In genomic region chr12:2283480-2283879, GRCh38 we compare ENCODE assay signal across 17 cellular contexts.
DNase-seq lines count a peak whose midpoint lies in the region; ATAC-seq and TF ChIP-seq lines count a peak whose summit lies in the region.
"Had no signal": no experiment of that assay in that cellular context is flagged by ENCODE, and none has a peak within 500 bp of the region (broad histone marks: within the 10 kb centered on the region; RNA-seq: fewer than 3 reads in every experiment).

No MANE protein-coding gene starts in this region.

- H3K36me3 ChIP-seq in SK-N-SH (replicated peaks in 1 of 2; ENCODE audit: control insufficient read depth in 1 of 2, insufficient read depth in 2 of 2, low read length in 1 of 2) (no peaks in the 10 kb centered on the region), osteoblast (ENCODE audit: insufficient read depth, low read length) (no peaks in the 10 kb centered on the region), upper lobe of left lung (no peaks in the 10 kb centered on the region)
- H3K36me3 ChIP-seq: ovary had no signal

- no peak for TF ChIP-seq EP300 in SK-N-SH (IDR thresholded peaks at IDR 0.05; ENCODE audit: borderline replicate concordance in 1 of 2, low read depth in 1 of 2, low read length in 1 of 2)
- no peak for TF ChIP-seq EP300 in upper lobe of left lung (IDR thresholded peaks at IDR 0.05)

- H3K4me3 ChIP-seq in SK-N-SH (ENCODE audit: low read depth in 2 of 2, low read length in 1 of 2) (no peak overlapping the region), coronary artery (peak overlapping the region; percentile 31), osteoblast (ENCODE audit: insufficient read depth, low read length) (peak overlapping the region; percentile 54), upper lobe of left lung (no peak overlapping the region)
- H3K4me3 ChIP-seq: K562, ovary had no signal

- H3F3A ChIP-seq in SK-N-SH (replicated peaks; ENCODE audit: insufficient read depth): peaks cover 12% of the 10 kb centered on the region

- peaks cover 11% of the 10 kb centered on the region for H3K9me3 Mint-ChIP-seq in activated naive CD4-positive, alpha-beta T cell treated with anti-CD3 and anti-CD28 coated beads for 36 hours
- H3K9me3 Mint-ChIP-seq: CD4-positive, alpha-beta T cell had no signal

- no peaks in the 10 kb centered on the region for H3K79me2 ChIP-seq in SK-N-SH (ENCODE audit: insufficient read depth)
- H3K79me2 ChIP-seq in osteoblast (ENCODE audit: insufficient read depth, low read length): peaks cover 28% of the 10 kb centered on the region

- no peak for TF ChIP-seq POLR2A in upper lobe of left lung (IDR thresholded peaks at IDR 0.05)

- DNase-seq in SK-N-SH (no peak), coronary artery (ENCODE audit: low spot score) (no peak), osteoblast (ENCODE audit: insufficient read length, low spot score, missing footprints) (peak; percentile 59), upper lobe of left lung (no peak), NCI-H2107 (lab: John Stamatoyannopoulos, UW) (no peak)
- DNase-seq in activated naive CD4-positive, alpha-beta T cell treated with anti-CD3 and anti-CD28 coated beads for 36 hours: no peak
- DNase-seq: activated CD4-positive, alpha-beta T cell treated with anti-CD3 and anti-CD28 coated beads for 36 hours; activated CD8-positive, alpha-beta memory T cell treated with anti-CD3 and anti-CD28 coated beads, Interleukin-2, amount 50 U/mL, for 48 hours; activated naive CD4-positive, alpha-beta T cell treated with anti-CD3 and anti-CD28 coated beads, Interleukin-2, amount 50 U/mL, for 16 hours; CD4-positive, alpha-beta T cell; effector memory CD8-positive, alpha-beta T cell; ovary had no signal

- H3K9me3 ChIP-seq in SK-N-SH (no peaks in the 10 kb centered on the region), osteoblast (ENCODE audit: low read depth, low read length) (no peaks in the 10 kb centered on the region), upper lobe of left lung (no peaks in the 10 kb centered on the region)
- H3K9me3 ChIP-seq: ovary had no signal

- POLR2A ChIA-PET in SK-N-SH (lab: Yijun Ruan, JAX): no interaction called here

- TF ChIP-seq CTCF in SK-N-SH (IDR thresholded peaks at IDR 0.05): no peak
- no peak for TF ChIP-seq CTCF in coronary artery (IDR thresholded peaks at IDR 0.05)
- no peak for TF ChIP-seq CTCF in osteoblast (IDR thresholded peaks at IDR 0.05; ENCODE audit: extremely low read depth, low read depth, low read length)
- TF ChIP-seq CTCF in upper lobe of left lung (IDR thresholded peaks at IDR 0.05): no peak

- peak overlapping the region; percentile 47; the same call in 1 of the 2 replicates for H3K9ac ChIP-seq in SK-N-SH

- H3K27ac ChIP-seq in SK-N-SH (ENCODE audit: low read depth in 2 of 2, low read length in 1 of 2) (peak overlapping the region; percentile 87 to 99; a peak in 3 of 4 replicates), coronary artery (peak overlapping the region; percentile 48 to 71), osteoblast (ENCODE audit: low read depth, low read length) (peak overlapping the region; percentile 95), upper lobe of left lung (peak overlapping the region; percentile 29 to 57 (median 44))
- H3K27ac ChIP-seq: 22Rv1, ovary had no signal

- peaks cover 22% of the 10 kb centered on the region for H3K27me3 Mint-ChIP-seq in activated naive CD4-positive, alpha-beta T cell treated with anti-CD3 and anti-CD28 coated beads for 36 hours (ENCODE audit: low read depth)

- H3K4me2 ChIP-seq in SK-N-SH (peak overlapping the region; percentile 54; the same call in 1 of the 2 replicates), osteoblast (ENCODE audit: insufficient read depth, low read length) (peak overlapping the region; percentile 78)

- H3K9me2 ChIP-seq in SK-N-SH: no peaks in the 10 kb centered on the region

- H3K27ac Mint-ChIP-seq in activated naive CD4-positive, alpha-beta T cell treated with anti-CD3 and anti-CD28 coated beads for 36 hours: no peak overlapping the region
- H3K27ac Mint-ChIP-seq: activated CD4-positive, alpha-beta T cell treated with anti-CD3 and anti-CD28 coated beads for 36 hours; CD4-positive, alpha-beta T cell; stimulated activated naive CD8-positive, alpha-beta T cell treated with anti-CD3 and anti-CD28 coated beads, Interleukin-15, Interleukin-2, amounts not matched to agents 100 ng/mL and 50 ng/mL, for 24 hours had no signal

- H2AFZ ChIP-seq in SK-N-SH (ENCODE audit: low read depth) (peak overlapping the region; percentile 53; the same call in 1 of the 2 replicates), osteoblast (ENCODE audit: low read length) (peak overlapping the region; percentile 77)

- 66% methylated on average over 6 of the region's 6 CpGs for WGBS in SK-N-SH (ENCODE audit: low lambda C conversion rate)
- WGBS in upper lobe of left lung, 2 donors: 65 to 80% methylated on average over 3 to 6 of the region's 6 CpGs

- H3K4me3 Mint-ChIP-seq in activated naive CD4-positive, alpha-beta T cell treated with anti-CD3 and anti-CD28 coated beads for 36 hours: no peak overlapping the region
- H3K4me3 Mint-ChIP-seq: activated CD4-positive, alpha-beta T cell treated with anti-CD3 and anti-CD28 coated beads for 36 hours; CD4-positive, alpha-beta T cell; effector memory CD8-positive, alpha-beta T cell; stimulated activated naive CD8-positive, alpha-beta T cell treated with anti-CD3 and anti-CD28 coated beads, Interleukin-15, Interleukin-2, amounts not matched to agents 100 ng/mL and 50 ng/mL, for 24 hours had no signal

- TF ChIP-seq RAD21 in SK-N-SH (IDR thresholded peaks at IDR 0.05; ENCODE audit: low read length): no peak

- H3K4me1 Mint-ChIP-seq in activated naive CD4-positive, alpha-beta T cell treated with anti-CD3 and anti-CD28 coated beads for 36 hours (ENCODE audit: low read depth): peaks cover 2% of the 10 kb centered on the region

- no peak for ATAC-seq in SK-N-SH treated with all-trans-retinoic acid at 6 μM for 48 hours
- ATAC-seq in upper lobe of left lung (ENCODE audit: low FRiP score in 2 of 2): no peak
- ATAC-seq in GM19395 (IDR thresholded peaks at IDR 0.05; ENCODE audit: unreplicated experiment): no peak
- ATAC-seq: activated CD4-positive, alpha-beta T cell treated with anti-CD3 and anti-CD28 coated beads for 36 hours; effector memory CD8-positive, alpha-beta T cell; K562 had no signal

- H3K27me3 ChIP-seq in SK-N-SH (ENCODE audit: insufficient read depth) (no peaks in the 10 kb centered on the region), osteoblast (ENCODE audit: insufficient read depth, low read length) (no peaks in the 10 kb centered on the region), upper lobe of left lung (no peaks in the 10 kb centered on the region)
- H3K27me3 ChIP-seq: ovary had no signal

- H3K36me3 Mint-ChIP-seq in activated naive CD4-positive, alpha-beta T cell treated with anti-CD3 and anti-CD28 coated beads for 36 hours (ENCODE audit: low read depth): no peaks in the 10 kb centered on the region

- intact Hi-C loops in activated naive CD4-positive, alpha-beta T cell treated with anti-CD3 and anti-CD28 coated beads for 36 hours (cut with micrococcal nuclease): no loop called here

- H4K20me1 ChIP-seq in SK-N-SH (ENCODE audit: insufficient read depth): no peaks in the 10 kb centered on the region
- H4K20me1 ChIP-seq in osteoblast (ENCODE audit: insufficient read depth, low read length): no peaks in the 10 kb centered on the region

- H3K4me1 ChIP-seq in SK-N-SH (ENCODE audit: control insufficient read depth in 1 of 2, insufficient read depth in 2 of 2, low read depth in 1 of 2, low read length in 1 of 2): peaks cover 30 to 63% of the 10 kb centered on the region in 2 experiments
- peaks cover 61% of the 10 kb centered on the region for H3K4me1 ChIP-seq in osteoblast (ENCODE audit: insufficient read depth, low read length)
- peaks cover 23 to 45% (median 34%) of the 10 kb centered on the region in 4 donors for H3K4me1 ChIP-seq in upper lobe of left lung

- CTCF ChIA-PET in SK-N-SH (lab: Yijun Ruan, JAX): interaction anchor here (0.9 to 13.7 kb wide), 15 partner anchors 11 to 488 kb away, joined by 3 to 150 read pairs (median 4); partner anchors contain the start of gene CACNA1C
- CTCF ChIA-PET in activated naive CD4-positive, alpha-beta T cell treated with anti-CD3 and anti-CD28 coated beads for 36 hours (lab: Charles Lee): interaction anchor here (0.7 to 2.1 kb wide), 5 partner anchors 56 to 1143 kb away, joined by 3 to 4 read pairs (median 3); no protein-coding TSS in a partner anchor

TF ChIP-seq in SK-N-SH, 30 proteins besides CTCF, POLR2A, EP300 and RAD21:
- TF ChIP-seq FOXJ3 (CRISPR knock-in tag; IDR thresholded peaks at IDR 0.05) (peak; percentile 24; the same call in 1 of the 2 replicates), JUND (IDR thresholded peaks at IDR 0.05) (no peak)

TF ChIP-seq in SK-N-SH treated with all-trans-retinoic acid at 6 μM for 48 hours, 23 proteins besides CTCF, POLR2A, EP300 and RAD21:
- TF ChIP-seq ZNF565 (CRISPR knock-in tag; conservative IDR thresholded peaks at IDR 0.05; ENCODE audit: low read depth): no peak
- TF ChIP-seq ZFP30 (CRISPR knock-in tag; IDR thresholded peaks at IDR 0.05): no peak

Comparison
In these comparisons a context has a peak if more than half of its experiments do, and no peak if none do; other contexts are left out.
1. H3K27ac ChIP-seq: peak in every context shown above with its lines; median percentile 95 in osteoblast; 93 in SK-N-SH; 60 in coronary artery; 44 in upper lobe of left lung.
2. H3K4me3 ChIP-seq: peak in coronary artery (single experiment) and osteoblast (single experiment); none in SK-N-SH (0 of 2) and upper lobe of left lung (0 of 4).